Comparison of ENCODE assay signal across 1 cellular context in genomic region chr19:45556835-45557234, GRCh38.
TF ChIP-seq lines count a peak whose summit lies in the region.

No MANE protein-coding gene starts in this region.

TF ChIP-seq in K562, 482 proteins besides CTCF, POLR2A, EP300 and RAD21:
- TF ChIP-seq NFE2L1 (tag; IDR thresholded peaks at IDR 0.05; ENCODE audit: borderline replicate concordance, low read depth) (no peak), ZMIZ1 (IDR thresholded peaks at IDR 0.05; ENCODE audit: low read depth in 2 of 2, low read length in 2 of 2) (no peak), JUN (IDR thresholded peaks at IDR 0.05; ENCODE audit: borderline replicate concordance, low read depth, low read length) (no peak), JUN (CRISPR knock-in tag; IDR thresholded peaks at IDR 0.05; ENCODE audit: borderline replicate concordance) (0 out of 2 replicates have a peak, but pooled peaks have one; percentile 17)
